In genomic region chr6:32177182-32177787, GRCh38 we compare ENCODE assay signal across 8 cellular contexts.
DNase-seq lines count a peak whose midpoint lies in the region; ATAC-seq, FAIRE-seq and TF ChIP-seq lines count a peak whose summit lies in the region.

No MANE protein-coding gene starts in this region.

- H3K9me3 ChIP-seq in SK-N-MC (ENCODE audit: low read depth, low read length), result no peaks in the 10 kb centered on the region
- no peaks in the 10 kb centered on the region for H3K9me3 ChIP-seq in duodenal mucosa (ENCODE audit: control insufficient read depth in 1 of 2, low read length in 2 of 2)
- no peaks in the 10 kb centered on the region for H3K9me3 ChIP-seq in mucosa of stomach (ENCODE audit: control insufficient read depth, low read length)

- H3K36me3 ChIP-seq in SK-N-MC (ENCODE audit: insufficient read depth, low read length) (peaks cover 11% of the 10 kb centered on the region; the same call in 1 of the 2 replicates), duodenal mucosa (ENCODE audit: control insufficient read depth in 1 of 2, insufficient read depth in 2 of 2, low read length in 2 of 2) (peaks cover 8 to 14% of the 10 kb centered on the region in 2 donors), mucosa of stomach (ENCODE audit: control insufficient read depth, insufficient read depth, low read length) (no peaks in the 10 kb centered on the region)

- peak overlapping the region; percentile 99 for H3K27ac ChIP-seq in SK-N-MC
- peak overlapping the region; percentile 94 for H3K27ac ChIP-seq in duodenal mucosa (ENCODE audit: low read depth, low read length)

- H3K9ac ChIP-seq in SK-N-MC (ENCODE audit: insufficient read length) (peak overlapping the region; percentile 92), duodenal mucosa (ENCODE audit: low read depth in 1 of 2, low read length in 2 of 2) (peak overlapping the region; percentile 80 to 84), mucosa of stomach (ENCODE audit: low read length) (peak overlapping the region; percentile 83)

- no peak for TF ChIP-seq RAD21 in Ishikawa (IDR thresholded peaks at IDR 0.05; ENCODE audit: low read depth)

- TF ChIP-seq EP300 in Ishikawa (IDR thresholded peaks at IDR 0.05; ENCODE audit: borderline replicate concordance), result no peak

- H3K27me3 ChIP-seq in duodenal mucosa (ENCODE audit: control insufficient read depth in 1 of 2, insufficient read depth in 2 of 2, low read length in 2 of 2) (no peaks in the 10 kb centered on the region), mucosa of stomach (ENCODE audit: control insufficient read depth, insufficient read depth, low read length) (no peaks in the 10 kb centered on the region)

- DNase-seq in SK-N-MC (ENCODE audit: low read depth, low spot score) (no peak), H54 (ENCODE audit: insufficient read length, low spot score) (no peak)
- DNase-seq in central memory CD4-positive, alpha-beta T cell, result no peak

- no peak for FAIRE-seq in H54 (lab: Jason Lieb, UNC)

- ATAC-seq in GM18502 (IDR thresholded peaks at IDR 0.05; ENCODE audit: poor library complexity, unreplicated experiment) (peak; percentile 3), GM21423 (IDR thresholded peaks at IDR 0.05; ENCODE audit: unreplicated experiment) (no peak)

- H3K4me3 ChIP-seq in SK-N-MC, result peak overlapping the region; percentile 89
- peak overlapping the region; percentile 78 to 85 for H3K4me3 ChIP-seq in duodenal mucosa (ENCODE audit: low read depth in 1 of 2, low read length in 2 of 2)
- H3K4me3 ChIP-seq in mucosa of stomach (ENCODE audit: low read length), result peak overlapping the region; percentile 3

- no peak for TF ChIP-seq POLR2A in H54 (IDR thresholded peaks at IDR 0.05; ENCODE audit: low read depth, low read length)

- H3K4me1 ChIP-seq in duodenal mucosa (ENCODE audit: control insufficient read depth in 1 of 2, insufficient read depth in 2 of 2, low read length in 2 of 2) (peaks cover 51 to 59% of the 10 kb centered on the region in 2 donors), mucosa of stomach (ENCODE audit: control insufficient read depth, insufficient read depth, low read length) (peaks cover 51% of the 10 kb centered on the region)

TF ChIP-seq in Ishikawa, 13 proteins besides CTCF, POLR2A, EP300 and RAD21:
- TF ChIP-seq YY1 (IDR thresholded peaks at IDR 0.05; ENCODE audit: low read depth), result peak; percentile 76
- peak; percentile 56 for TF ChIP-seq TAF1 (IDR thresholded peaks at IDR 0.05; ENCODE audit: low read depth)
- TF ChIP-seq NFIC (IDR thresholded peaks at IDR 0.05), result no peak
- TF ChIP-seq TCF12 (IDR thresholded peaks at IDR 0.05; ENCODE audit: low read depth), result peak; percentile 15; the same call in 1 of the 2 replicates
- no peak for TF ChIP-seq TEAD4 (IDR thresholded peaks at IDR 0.05)
- TF ChIP-seq CREB1 (IDR thresholded peaks at IDR 0.05; ENCODE audit: low read depth), result peak; percentile 55; the same call in 1 of the 2 replicates
TF ChIP-seq in Ishikawa: peak in this region for 4.

Comparison
In these comparisons a context has a peak if more than half of its experiments do, and no peak if none do; other contexts are left out.
1. H3K4me3 ChIP-seq: peak in every context shown above with its lines; median percentile 89 in SK-N-MC; 82 in duodenal mucosa; 3 in mucosa of stomach.